In genomic region chr1:64677471-64677870, GRCh38 we compare ENCODE assay signal across 7 cellular contexts.
"Had no signal": no experiment of that assay in that cellular context is flagged by ENCODE, and none has a peak within 500 bp of the region (broad histone marks: within the 10 kb centered on the region; RNA-seq: fewer than 3 reads in every experiment).

No MANE protein-coding gene starts in this region.

- H3K9ac ChIP-seq: KMS-11 had no signal

- ATAC-seq: GM23338 had no signal

- H3K4me2 ChIP-seq: GM23338, KMS-11 had no signal

- H3K4me1 ChIP-seq: HAP-1 had no signal

- FAIRE-seq: HTR-8/SVneo had no signal

- DNase-seq: H7, Karpas-422, KBM-7 had no signal

- H3K4me3 ChIP-seq: GM23338, HAP-1 had no signal

- H3K27ac ChIP-seq: KMS-11 had no signal

- H2AFZ ChIP-seq: GM23338 had no signal

- H3K9me3 ChIP-seq: HAP-1 had no signal
